ENCODE assay signal across 28 cellular contexts in the genomic region with DNA sequence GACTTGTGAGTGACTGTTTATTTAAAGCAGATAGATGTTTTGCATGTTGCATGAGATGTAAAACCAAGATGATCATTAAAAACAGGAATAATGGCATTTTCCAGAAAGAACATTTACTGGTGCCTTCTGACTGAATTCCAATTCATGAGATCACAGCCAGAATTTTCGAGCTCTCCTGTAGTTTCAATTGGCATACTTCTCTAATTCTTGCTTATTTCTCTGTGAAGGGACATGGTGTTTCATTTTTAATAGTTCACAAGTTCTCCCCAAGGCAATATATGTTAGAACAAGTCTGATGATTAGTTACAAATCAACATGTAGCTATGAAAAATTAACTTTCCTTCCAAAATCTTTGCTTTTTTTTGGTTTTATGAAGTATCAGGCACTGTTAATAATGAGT.
"Had no signal": no experiment of that assay in that cellular context is flagged by ENCODE, and none has a peak within 500 bp of the region (broad histone marks: within the 10 kb centered on the region; RNA-seq: fewer than 3 reads in every experiment).

No MANE protein-coding gene starts in this region.

- H3K4me3 Mint-ChIP-seq: effector memory CD8-positive, alpha-beta T cell; mesothelial cell of epicardium; naive B cell; natural killer cell treated with Interleukin-12 subunit alpha and Interleukin-12 subunit beta and Interleukin-15 and Interleukin-18, amount 100 ng/mL, for 72 hours; neural crest cell; stimulated activated effector memory CD8-positive, alpha-beta T cell treated with anti-CD3 and anti-CD28 coated beads, Interleukin-12 subunit alpha, Interleukin-12 subunit beta, amount 100 ng/mL, for 72 hours had no signal

- H3K9me3 ChIP-seq: esophagus squamous epithelium, mucosa of descending colon, right atrium auricular region, stomach, tibial nerve, upper lobe of left lung had no signal

- H3K27me3 Mint-ChIP-seq: effector memory CD8-positive, alpha-beta T cell; naive B cell; natural killer cell treated with Interleukin-12 subunit alpha and Interleukin-12 subunit beta and Interleukin-15 and Interleukin-18, amount 100 ng/mL, for 72 hours; progenitor cell of endocrine pancreas had no signal

- H3K4me3 ChIP-seq: esophagus squamous epithelium, left lung, mucosa of descending colon, right atrium auricular region, smooth muscle cell, stomach, tibial nerve, upper lobe of left lung had no signal

- H3K27ac ChIP-seq: left lung, neutrophil, parathyroid adenoma, right atrium auricular region, stomach, upper lobe of left lung had no signal

- FAIRE-seq: frontal cortex, urothelium cell line had no signal

- H3K27ac Mint-ChIP-seq: effector memory CD8-positive, alpha-beta T cell; mesothelial cell of epicardium; naive B cell; natural killer cell treated with Interleukin-12 subunit alpha and Interleukin-12 subunit beta and Interleukin-15 and Interleukin-18, amount 100 ng/mL, for 72 hours; progenitor cell of endocrine pancreas; stimulated activated effector memory CD8-positive, alpha-beta T cell treated with anti-CD3 and anti-CD28 coated beads, Interleukin-12 subunit alpha, Interleukin-12 subunit beta, amount 100 ng/mL, for 72 hours had no signal

- H3K36me3 Mint-ChIP-seq: naive B cell; natural killer cell treated with Interleukin-12 subunit alpha and Interleukin-12 subunit beta and Interleukin-15 and Interleukin-18, amount 100 ng/mL, for 72 hours; stimulated activated effector memory CD8-positive, alpha-beta T cell treated with anti-CD3 and anti-CD28 coated beads, Interleukin-12 subunit alpha, Interleukin-12 subunit beta, amount 100 ng/mL, for 72 hours had no signal

- H3K4me1 ChIP-seq: left lung, parathyroid adenoma, right atrium auricular region, stomach, upper lobe of left lung had no signal

- H3K27me3 ChIP-seq: esophagus squamous epithelium, left lung, neutrophil, right atrium auricular region, stomach, tibial nerve, upper lobe of left lung had no signal

- DNase-seq: cortex of kidney; effector memory CD8-positive, alpha-beta T cell; erythroblast; esophagus squamous epithelium; head of caudate nucleus; left cardiac atrium; left lung; mesenchymal stem cell; mucosa of descending colon; naive B cell; stimulated activated CD4-positive, alpha-beta T cell treated with anti-CD3 and anti-CD28 coated beads, Interleukin-12 subunit alpha, Interleukin-12 subunit beta, amount 100 ng/mL, for 4 hours; stimulated activated CD4-positive, alpha-beta T cell treated with anti-CD3 and anti-CD28 coated beads, Interleukin-1b, Interleukin-23, amount 100 ng/mL, for 48 hours; stimulated activated CD4-positive, alpha-beta T cell treated with anti-CD3 and anti-CD28 coated beads, Interleukin-4, amount 100 ng/mL, for 1 hour; stimulated activated naive CD4-positive, alpha-beta T cell treated with Interleukin-2 at 50 U/mL for 16 hours; stomach; upper lobe of left lung had no signal

- H3K36me3 ChIP-seq: esophagus squamous epithelium, left lung, neutrophil, right atrium auricular region, stomach, tibial nerve, upper lobe of left lung had no signal

- H3K4me1 Mint-ChIP-seq: naive B cell; stimulated activated effector memory CD8-positive, alpha-beta T cell treated with anti-CD3 and anti-CD28 coated beads, Interleukin-12 subunit alpha, Interleukin-12 subunit beta, amount 100 ng/mL, for 72 hours had no signal
